Comparison of ENCODE assay signal across 9 cellular contexts in genomic region chr9:33445941-33446506, GRCh38. TPM values are rescaled to one million over a fixed set of nuclear protein-coding genes. Genes with fewer than 3 reads are reported as not detected.
DNase-seq lines count a peak whose midpoint lies in the region; ATAC-seq and TF ChIP-seq lines count a peak whose summit lies in the region.
"Had no signal": no experiment of that assay in that cellular context is flagged by ENCODE, and none has a peak within 500 bp of the region (broad histone marks: within the 10 kb centered on the region; RNA-seq: fewer than 3 reads in every experiment).

No MANE protein-coding gene starts in this region.

- peak overlapping the region; percentile 86 for H3K4me3 Mint-ChIP-seq in activated CD4-positive, alpha-beta T cell treated with anti-CD3 and anti-CD28 coated beads, Interleukin-2, amount 10 ng/mL, durations not matched to agents 24 days and 14 days
- H3K4me3 Mint-ChIP-seq in activated CD4-positive, alpha-beta memory T cell treated with anti-CD3 and anti-CD28 coated beads, Interleukin-2, amount 10 ng/mL, durations not matched to agents 7 days and 5 days, result peak overlapping the region; percentile 84

- H3K9me3 ChIP-seq in stomach, result no peaks in the 10 kb centered on the region
- H3K9me3 ChIP-seq: SK-N-SH had no signal

- ATAC-seq in left lobe of liver (peak; percentile 0), GM19467 (IDR thresholded peaks at IDR 0.05; ENCODE audit: unreplicated experiment) (no peak), HG02981 (IDR thresholded peaks at IDR 0.05; ENCODE audit: unreplicated experiment) (no peak), HG02610 (IDR thresholded peaks at IDR 0.05; ENCODE audit: unreplicated experiment) (no peak)

- 31 to 64% (median 48%) methylated on average over 5 of the region's 5 CpGs for WGBS in stomach, 5 donors

- CTCF ChIA-PET in activated CD4-positive, alpha-beta memory T cell treated with anti-CD3 and anti-CD28 coated beads, Interleukin-2, amount 10 ng/mL, durations not matched to agents 7 days and 5 days (lab: Charles Lee), result interaction anchor here (1.7 to 12.3 kb wide), 6 partner anchors 12 to 31 kb away, joined by 3 to 278 read pairs (median 33); partner anchors contain the start of gene NOL6

- H3K27me3 ChIP-seq in stomach, result peaks cover 0 to 8% (median 0%) of the 10 kb centered on the region in 3 donors

- no peaks in the 10 kb centered on the region for H3K27me3 Mint-ChIP-seq in activated CD4-positive, alpha-beta T cell treated with anti-CD3 and anti-CD28 coated beads, Interleukin-2, amount 10 ng/mL, durations not matched to agents 24 days and 14 days
- no peaks in the 10 kb centered on the region for H3K27me3 Mint-ChIP-seq in activated CD4-positive, alpha-beta memory T cell treated with anti-CD3 and anti-CD28 coated beads, Interleukin-2, amount 10 ng/mL, durations not matched to agents 7 days and 5 days

- no peak for TF ChIP-seq CTCF in stomach (IDR thresholded peaks at IDR 0.05)

- peaks cover 24% of the 10 kb centered on the region for H3K36me3 Mint-ChIP-seq in activated CD4-positive, alpha-beta T cell treated with anti-CD3 and anti-CD28 coated beads, Interleukin-2, amount 10 ng/mL, durations not matched to agents 24 days and 14 days (ENCODE audit: low read depth)
- H3K36me3 Mint-ChIP-seq in activated CD4-positive, alpha-beta memory T cell treated with anti-CD3 and anti-CD28 coated beads, Interleukin-2, amount 10 ng/mL, durations not matched to agents 7 days and 5 days (ENCODE audit: low read depth), result peaks cover 43% of the 10 kb centered on the region

- TF ChIP-seq EP300 in stomach (IDR thresholded peaks at IDR 0.05), result no peak

- H3K36me3 ChIP-seq in stomach, result peaks cover 0 to 27% (median 23%) of the 10 kb centered on the region in 4 donors

- peak overlapping the region; percentile 75 to 86 (median 78) for H3K27ac ChIP-seq in stomach

- no peaks in the 10 kb centered on the region for H3K9me3 Mint-ChIP-seq in activated CD4-positive, alpha-beta T cell treated with anti-CD3 and anti-CD28 coated beads, Interleukin-2, amount 10 ng/mL, durations not matched to agents 24 days and 14 days
- H3K9me3 Mint-ChIP-seq in activated CD4-positive, alpha-beta memory T cell treated with anti-CD3 and anti-CD28 coated beads, Interleukin-2, amount 10 ng/mL, durations not matched to agents 7 days and 5 days, result no peaks in the 10 kb centered on the region

- peak overlapping the region; percentile 45 to 62 (median 54) for H3K4me3 ChIP-seq in stomach

- H3K27ac Mint-ChIP-seq in activated CD4-positive, alpha-beta T cell treated with anti-CD3 and anti-CD28 coated beads, Interleukin-2, amount 10 ng/mL, durations not matched to agents 24 days and 14 days, result peak overlapping the region; percentile 91
- H3K27ac Mint-ChIP-seq in activated CD4-positive, alpha-beta memory T cell treated with anti-CD3 and anti-CD28 coated beads, Interleukin-2, amount 10 ng/mL, durations not matched to agents 7 days and 5 days, result peak overlapping the region; percentile 94

- peaks cover 57% of the 10 kb centered on the region for H3K4me1 Mint-ChIP-seq in activated CD4-positive, alpha-beta T cell treated with anti-CD3 and anti-CD28 coated beads, Interleukin-2, amount 10 ng/mL, durations not matched to agents 24 days and 14 days
- H3K4me1 Mint-ChIP-seq in activated CD4-positive, alpha-beta memory T cell treated with anti-CD3 and anti-CD28 coated beads, Interleukin-2, amount 10 ng/mL, durations not matched to agents 7 days and 5 days, result peaks cover 72% of the 10 kb centered on the region

- peaks cover 21 to 57% (median 45%) of the 10 kb centered on the region in 4 donors for H3K4me1 ChIP-seq in stomach

- TF ChIP-seq POLR2A in stomach (IDR thresholded peaks at IDR 0.05), result no peak

- DNase-seq in activated CD4-positive, alpha-beta T cell treated with anti-CD3 and anti-CD28 coated beads, Interleukin-2, amount 10 ng/mL, durations not matched to agents 24 days and 14 days, result no peak
- DNase-seq in activated CD4-positive, alpha-beta T cell treated with anti-CD3 and anti-CD28 coated beads for 1 hour, result no peak
- no peak for DNase-seq in activated CD4-positive, alpha-beta memory T cell treated with anti-CD3 and anti-CD28 coated beads, Interleukin-2, amount 10 ng/mL, durations not matched to agents 7 days and 5 days
- no peak for DNase-seq in left lobe of liver (ENCODE audit: low spot score)
- peak; percentile 47 for DNase-seq in stomach

- POLR2A ChIA-PET in activated CD4-positive, alpha-beta memory T cell treated with anti-CD3 and anti-CD28 coated beads, Interleukin-2, amount 10 ng/mL, durations not matched to agents 7 days and 5 days (lab: Charles Lee), result interaction anchor here (1.2 to 5.8 kb wide), 10 partner anchors 10 to 421 kb away, joined by 3 to 75 read pairs (median 12); partner anchors contain the start of genes DNAJA1, NFX1 and NOL6

- intact Hi-C loops in activated CD4-positive, alpha-beta T cell treated with anti-CD3 and anti-CD28 coated beads, Interleukin-2, amount 10 ng/mL, durations not matched to agents 24 days and 14 days (cut with micrococcal nuclease), result loop anchor here (1.0 to 5.0 kb wide), 8 partner anchors 27 to 603 kb away; partner anchors contain the start of genes AQP7, B4GALT1, BAG1 and NFX1
- intact Hi-C loops in stomach (cut with DNase I; ENCODE audit: low total_unique reads), result no loop called here

RNA-seq across cellular contexts. Expression of gene AQP3, which starts 1.4 kb away (rescaled TPM):
- 3.2 and 4.1 TPM in 2 replicates for total RNA-seq in activated CD4-positive, alpha-beta T cell treated with anti-CD3 and anti-CD28 coated beads, Interleukin-2, amount 10 ng/mL, durations not matched to agents 24 days and 14 days
- 100 to 1,000 TPM; 162 to 167 TPM for total RNA-seq in activated CD4-positive, alpha-beta memory T cell treated with anti-CD3 and anti-CD28 coated beads, Interleukin-2, amount 10 ng/mL, durations not matched to agents 7 days and 5 days
- total RNA-seq in left lobe of liver (89.5 TPM), stomach (10 to 100 TPM in 3 of 5 donors, 1 to 10 TPM in 2; 1.7 to 60.0 (median 11.4) TPM)
- polyA plus RNA-seq in stomach, result 100 to 1,000 TPM in 1 of 3 donors, 10 to 100 TPM in 2; 10.8 to 319 (median 36.5) TPM

RNA-seq across cellular contexts. Expression of gene NOL6, which starts 27.7 kb away (rescaled TPM):
- 86.7 and 86.8 TPM in 2 replicates for total RNA-seq in activated CD4-positive, alpha-beta T cell treated with anti-CD3 and anti-CD28 coated beads, Interleukin-2, amount 10 ng/mL, durations not matched to agents 24 days and 14 days
- total RNA-seq in activated CD4-positive, alpha-beta memory T cell treated with anti-CD3 and anti-CD28 coated beads, Interleukin-2, amount 10 ng/mL, durations not matched to agents 7 days and 5 days, result 10 to 100 TPM; 21.6 to 22.4 TPM
- total RNA-seq in left lobe of liver (15.3 TPM), stomach (10 to 100 TPM; 12.5 to 43.6 (median 21.4) TPM)
- 10 to 100 TPM; 10.7 to 22.0 (median 12.5) TPM for polyA plus RNA-seq in stomach

RNA-seq across cellular contexts. Expression of gene AQP7, which starts 43.7 kb away (rescaled TPM):
- total RNA-seq in activated CD4-positive, alpha-beta T cell treated with anti-CD3 and anti-CD28 coated beads, Interleukin-2, amount 10 ng/mL, durations not matched to agents 24 days and 14 days, result not detected in 2 replicates
- total RNA-seq in activated CD4-positive, alpha-beta memory T cell treated with anti-CD3 and anti-CD28 coated beads, Interleukin-2, amount 10 ng/mL, durations not matched to agents 7 days and 5 days, result under 1 TPM; 0.40 to 0.55 TPM
- 30.7 TPM for total RNA-seq in left lobe of liver
- total RNA-seq in stomach, result 10 to 100 TPM in 1 of 5 donors, 1 to 10 TPM in 2, not detected in 2; 2.8 to 17.4 (median 3.9) TPM
- polyA plus RNA-seq in stomach, result 1 to 10 TPM; 1.1 to 5.3 (median 1.5) TPM
